ENCODE assay signal across 3 cellular contexts in genomic region chr10:61355211-61355610, GRCh38.
"Had no signal": no experiment of that assay in that cellular context is flagged by ENCODE, and none has a peak within 500 bp of the region (broad histone marks: within the 10 kb centered on the region; RNA-seq: fewer than 3 reads in every experiment).

No MANE protein-coding gene starts in this region.

- DNase-seq: GDM1, GF-D8 had no signal

- H3K4me3 ChIP-seq: GM12878 had no signal
